21 cellular contexts compared by ENCODE assay signal in genomic region chr11:20042717-20043392, GRCh38.
A peak's percentile ranks its signal among the peaks of the same experiment; 100 is the strongest.
DNase-seq lines count a peak whose midpoint lies in the region; ATAC-seq, FAIRE-seq and TF ChIP-seq lines count a peak whose summit lies in the region.
"Had no signal": no experiment of that assay in that cellular context is flagged by ENCODE, and none has a peak within 500 bp of the region (broad histone marks: within the 10 kb centered on the region; RNA-seq: fewer than 3 reads in every experiment).

No MANE protein-coding gene starts in this region.

- no peak for DNase-seq in A549 (ENCODE audit: low read depth in 1 of 2, low spot score in 1 of 2)
- DNase-seq in H7 = peak; percentile 30
- no peak for DNase-seq in WTC11 (ENCODE audit: low spot score)
- peak; percentile 63 for DNase-seq in left kidney (ENCODE audit: low read depth, low spot score)
- DNase-seq in activated T-cell treated with anti-CD3 and anti-CD28 coated beads for 4 hours = no peak
- no peak for DNase-seq in activated naive CD4-positive, alpha-beta T cell treated with anti-CD3 and anti-CD28 coated beads, Interleukin-2, amount 50 U/mL, for 16 hours
- DNase-seq in esophagus muscularis mucosa (ENCODE audit: extremely low spot score) = no peak
- DNase-seq: activated CD4-positive, alpha-beta T cell treated with anti-CD3 and anti-CD28 coated beads for 1 hour; activated CD8-positive, alpha-beta memory T cell treated with anti-CD3 and anti-CD28 coated beads for 24 hours; DMS79 treated with DMSO at 0.1 percent for 48 hours; effector CD4-positive, alpha-beta T cell; esophagus squamous epithelium; left ventricle myocardium superior; NCI-H1105 treated with DMSO at 0.1 percent for 48 hours; NK-92 treated with Interleukin-12 subunit alpha and Interleukin-12 subunit beta, amount 100 ng/mL, for 24 hours; occipital lobe; testis had no signal

- H3K27ac ChIP-seq in A549 = peak overlapping the region; percentile 85 to 93
- H3K27ac ChIP-seq in esophagus muscularis mucosa (replicated peaks in 1 of 4) = no peak overlapping the region
- H3K27ac ChIP-seq: esophagus squamous epithelium, testis had no signal

- peaks cover 32% of the 10 kb centered on the region for H3K4me1 Mint-ChIP-seq in WTC11

- FAIRE-seq in A549 (lab: Jason Lieb, UNC) = no peak
- FAIRE-seq: bronchial epithelial cell, RCC 7860 had no signal

- ATAC-seq in A549 (no peak), WTC11 (peak; percentile 62), HG03135 (IDR thresholded peaks at IDR 0.05; ENCODE audit: unreplicated experiment) (no peak)
- ATAC-seq: left ventricle myocardium superior had no signal

- H3K36me3 ChIP-seq in H7 (replicated peaks; ENCODE audit: control insufficient read depth, insufficient read depth, low read length) = peaks cover 12% of the 10 kb centered on the region
- H3K36me3 ChIP-seq in esophagus muscularis mucosa = peaks cover 21 to 70% (median 42%) of the 10 kb centered on the region in 4 donors

- H3K9me3 Mint-ChIP-seq in WTC11 = no peaks in the 10 kb centered on the region
- H3K9me3 Mint-ChIP-seq: activated naive CD4-positive, alpha-beta T cell treated with anti-CD3 and anti-CD28 coated beads, Interleukin-2, amount 50 U/mL, for 72 hours had no signal

- no peaks in the 10 kb centered on the region for H3K27me3 ChIP-seq in H7 (ENCODE audit: control insufficient read depth, insufficient read depth, low read length)
- no peaks in the 10 kb centered on the region for H3K27me3 ChIP-seq in esophagus muscularis mucosa
- H3K27me3 ChIP-seq: esophagus squamous epithelium, testis had no signal

- TF ChIP-seq CTCF in A549 (IDR thresholded peaks at IDR 0.05) (no peak), WTC11 (IDR thresholded peaks at IDR 0.05) (no peak), esophagus muscularis mucosa (IDR thresholded peaks at IDR 0.05) (no peak)

- CTCF ChIA-PET in A549 (lab: Yijun Ruan, JAX) (interaction anchor here (0.8 to 2.9 kb wide), 8 partner anchors 13 to 89 kb away, joined by 3 to 10 read pairs (median 4); no protein-coding TSS in a partner anchor), WTC11 (lab: Charles Lee) (interaction anchor here (0.8 to 1.5 kb wide), 5 partner anchors 12 to 355 kb away, joined by 3 to 5 read pairs (median 3); no protein-coding TSS in a partner anchor)

- peak overlapping the region; percentile 63 for H3K4me2 ChIP-seq in A549

- H3K9me3 ChIP-seq in A549 (no peaks in the 10 kb centered on the region), esophagus muscularis mucosa (no peaks in the 10 kb centered on the region)
- H3K9me3 ChIP-seq: esophagus squamous epithelium, testis had no signal

- no peak for TF ChIP-seq EP300 in A549 (IDR thresholded peaks at IDR 0.05)
- no peak for TF ChIP-seq EP300 in esophagus muscularis mucosa (IDR thresholded peaks at IDR 0.05)

- H3K4me1 ChIP-seq in A549 (peaks cover 46% of the 10 kb centered on the region), esophagus muscularis mucosa (peaks cover 8 to 25% (median 17%) of the 10 kb centered on the region in 4 donors)
- H3K4me1 ChIP-seq: testis had no signal

- WGBS in A549 (ENCODE audit: missing lambda C conversion rate) = 88% methylated on average over 14 of the region's 14 CpGs
- WGBS in esophagus muscularis mucosa = 80% methylated on average over 14 of the region's 14 CpGs

- H3K36me3 Mint-ChIP-seq in WTC11 = peaks cover 52% of the 10 kb centered on the region
- H3K36me3 Mint-ChIP-seq: activated naive CD4-positive, alpha-beta T cell treated with anti-CD3 and anti-CD28 coated beads, Interleukin-2, amount 50 U/mL, for 72 hours had no signal

- intact Hi-C loops in esophagus muscularis mucosa (cut with DNase I) = no loop called here

- H3K4me3 Mint-ChIP-seq in WTC11 = no peak overlapping the region

- no peaks in the 10 kb centered on the region for H3K27me3 Mint-ChIP-seq in WTC11 (ENCODE audit: low read depth)

- H3K27ac Mint-ChIP-seq in WTC11 = 0 out of 2 replicates have a peak overlapping the region, but pooled peaks have one; percentile 19

- POLR2A ChIA-PET in A549 (lab: Yijun Ruan, JAX) = no interaction called here
- POLR2A ChIA-PET in WTC11 (lab: Charles Lee) = interaction anchor here (0.8 kb wide), 1 partner anchor 89 kb away, joined by 3 read pairs; no protein-coding TSS in a partner anchor

- H3K4me3 ChIP-seq in A549 (no peak overlapping the region), H7 (ENCODE audit: insufficient read depth, low read depth, low read length) (no peak overlapping the region), esophagus muscularis mucosa (no peak overlapping the region)
- H3K4me3 ChIP-seq: esophagus squamous epithelium, testis had no signal

- TF ChIP-seq POLR2A in A549 (IDR thresholded peaks at IDR 0.05; ENCODE audit: low read length) (no peak), esophagus muscularis mucosa (IDR thresholded peaks at IDR 0.05; ENCODE audit: low read depth) (no peak)

- no peak for TF ChIP-seq RAD21 in A549 (conservative IDR thresholded peaks at IDR 0.05 in 1 of 2, IDR thresholded peaks at IDR 0.05 in 1 of 2)

TF ChIP-seq in A549, 52 proteins besides CTCF, POLR2A, EP300 and RAD21 (continues in another document):
- TF ChIP-seq NFE2L2 (conservative IDR thresholded peaks at IDR 0.05; ENCODE audit: low read length) = no peak
- no peak for TF ChIP-seq ZFP36 (IDR thresholded peaks at IDR 0.05; ENCODE audit: borderline replicate concordance, partially characterized antibody)
- no peak for TF ChIP-seq MYC (IDR thresholded peaks at IDR 0.05; ENCODE audit: borderline replicate concordance, low read length)
- TF ChIP-seq ATOH8 (CRISPR knock-in tag; IDR thresholded peaks at IDR 0.05; ENCODE audit: low read depth) = no peak
- TF ChIP-seq CBX8 (IDR thresholded peaks at IDR 0.05) = no peak

TF ChIP-seq in WTC11, 78 proteins besides CTCF, POLR2A, EP300 and RAD21:
- TF ChIP-seq ZNF512 (CRISPR knock-in tag; IDR thresholded peaks at IDR 0.05; ENCODE audit: borderline replicate concordance) = no peak
- TF ChIP-seq PREB (CRISPR knock-in tag; IDR thresholded peaks at IDR 0.05; ENCODE audit: borderline replicate concordance) = no peak
- TF ChIP-seq TEAD4 (CRISPR knock-in tag; IDR thresholded peaks at IDR 0.05) = no peak
- TF ChIP-seq NFE2L1 (CRISPR knock-in tag; IDR thresholded peaks at IDR 0.05) = no peak
TF ChIP-seq in WTC11: peak in this region for 0.

Comparison
In these comparisons a context has a peak if more than half of its experiments do, and no peak if none do; other contexts are left out.
1. DNase-seq: peak in H7 (single experiment) and left kidney (single experiment); none in A549 (0 of 2), WTC11 (single experiment), activated T-cell treated with anti-CD3 and anti-CD28 coated beads for 4 hours (single experiment), activated naive CD4-positive, alpha-beta T cell treated with anti-CD3 and anti-CD28 coated beads, Interleukin-2, amount 50 U/mL, for 16 hours (single experiment) and esophagus muscularis mucosa (single experiment).
2. H3K27ac ChIP-seq: peak in A549 (2 of 2); none in esophagus muscularis mucosa (0 of 4).